In the genomic region with DNA sequence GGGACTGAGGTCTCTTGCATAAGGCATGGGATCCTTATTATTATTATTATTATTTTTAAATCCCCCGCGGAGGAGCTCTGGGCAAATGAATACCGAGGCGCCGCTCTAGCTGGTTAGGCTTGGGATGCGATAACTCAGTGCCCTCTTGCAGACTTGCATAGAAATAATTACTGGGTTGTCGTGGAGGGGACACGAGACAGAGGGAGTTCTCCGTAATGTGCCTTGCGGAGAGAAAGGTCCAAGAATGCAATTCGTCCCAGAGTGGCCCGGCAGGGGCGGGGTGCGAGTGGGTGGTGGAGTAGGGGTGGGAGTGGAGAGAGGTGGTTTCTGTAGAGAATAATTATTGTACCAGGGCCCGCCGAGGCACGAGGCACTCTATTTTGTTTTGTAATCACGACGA, we compare ENCODE assay signal across 15 cellular contexts. TPM values are rescaled to one million over a fixed set of nuclear protein-coding genes. Genes with fewer than 3 reads are reported as not detected.
DNase-seq lines count a peak whose midpoint lies in the region; ATAC-seq and TF ChIP-seq lines count a peak whose summit lies in the region.
"Had no signal": no experiment of that assay in that cellular context is flagged by ENCODE, and none has a peak within 500 bp of the region (broad histone marks: within the 10 kb centered on the region; RNA-seq: fewer than 3 reads in every experiment).

No MANE protein-coding gene starts in this region.

- H3K36me3 Mint-ChIP-seq in endodermal cell (ENCODE audit: low read depth) = no peaks in the 10 kb centered on the region
- H3K36me3 Mint-ChIP-seq in nephron (ENCODE audit: low read depth) = no peaks in the 10 kb centered on the region

- TF ChIP-seq CTCF in AG10803 (conservative IDR thresholded peaks at IDR 0.05; ENCODE audit: low read length) (no peak), GM13976 (IDR thresholded peaks at IDR 0.05; ENCODE audit: borderline replicate concordance, control extremely low read depth, extremely low read depth, insufficient read depth, missing control alignments) (no peak), endodermal cell (conservative IDR thresholded peaks at IDR 0.05) (no peak), nephron (IDR thresholded peaks at IDR 0.05; ENCODE audit: unreplicated experiment in 3 of 3) (no peak)

- WGBS in endodermal cell (ENCODE audit: insufficient coverage in 1 of 2, insufficient read length in 1 of 2), 2 experiments = 0 to 2% methylated on average over 3 to 19 of the region's 19 CpGs

- H3K4me3 ChIP-seq in AG10803 (ENCODE audit: low read length) (peak overlapping the region; percentile 74), endodermal cell (ENCODE audit: low read length) (no peak overlapping the region)
- H3K4me3 ChIP-seq: mucosa of descending colon had no signal

- peaks cover 100% of the 10 kb centered on the region for H3K27me3 ChIP-seq in endodermal cell (ENCODE audit: control insufficient read depth, insufficient read depth, low read length, poor library complexity, severe bottlenecking)

- H3K36me3 ChIP-seq in endodermal cell (ENCODE audit: control insufficient read depth, insufficient read depth, low read length) = no peaks in the 10 kb centered on the region

- H3K4me1 Mint-ChIP-seq in endodermal cell = peaks cover 26% of the 10 kb centered on the region
- H3K4me1 Mint-ChIP-seq in nephron = peaks cover 9% of the 10 kb centered on the region

- H3K9ac ChIP-seq in endodermal cell (ENCODE audit: extremely low read depth, low read length, poor library complexity, severe bottlenecking) = no peak overlapping the region

- in situ Hi-C loops in GM13976 (cut with MboI; ENCODE audit: low sequenced_read_pairs, unreplicated experiment) = loop anchor here (25.0 kb wide), 1 partner anchor 946 kb away; a partner anchor contains a TSS

- H3K9me3 ChIP-seq in endodermal cell (ENCODE audit: control insufficient read depth, low read length) = no peaks in the 10 kb centered on the region
- H3K9me3 ChIP-seq: mucosa of descending colon had no signal

- H3K27ac ChIP-seq in endodermal cell (ENCODE audit: low read depth, low read length) = no peak overlapping the region

- DNase-seq in AG10803 (ENCODE audit: low read depth) (no peak), GM13976 (ENCODE audit: low spot score) (peak; percentile 7), endodermal cell (peak; percentile 62), NCI-H1417 treated with DMSO at 0.1 percent for 48 hours (lab: John Stamatoyannopoulos, UW) (no peak), AML-193 (lab: John Stamatoyannopoulos, UW) (no peak)
- DNase-seq: activated CD4-positive, alpha-beta T cell treated with anti-CD3 and anti-CD28 coated beads, Interleukin-2, amount 50 U/mL, for 4 hours; erythroblast; mucosa of descending colon; NCI-H2029 treated with DMSO at 0.1 percent for 48 hours; NCI-H69; RPMI8226 had no signal

- no peak for ATAC-seq in GM21390 (IDR thresholded peaks at IDR 0.05; ENCODE audit: unreplicated experiment)
- ATAC-seq: mucosa of descending colon had no signal

- peaks cover 100% of the 10 kb centered on the region for H3K27me3 Mint-ChIP-seq in endodermal cell (ENCODE audit: insufficient read depth)
- peaks cover 100% of the 10 kb centered on the region for H3K27me3 Mint-ChIP-seq in nephron (ENCODE audit: low read depth)

- H3K27ac Mint-ChIP-seq in endodermal cell (no peak overlapping the region), nephron (no peak overlapping the region)

- H3K9me3 Mint-ChIP-seq in endodermal cell (no peaks in the 10 kb centered on the region), nephron (no peaks in the 10 kb centered on the region)

- H3K4me3 Mint-ChIP-seq in endodermal cell (peak overlapping the region; percentile 39), nephron (peak overlapping the region in 2 of 3 experiments; percentile 48 to 53)

- no peaks in the 10 kb centered on the region for H3K4me1 ChIP-seq in endodermal cell (ENCODE audit: control insufficient read depth, insufficient read depth, low read length)

RNA-seq across cellular contexts. Expression of a gene that starts 2.5 kb away (rescaled TPM):
- total RNA-seq in endodermal cell = not detected
- 0.14 TPM for polyA plus RNA-seq in endodermal cell (2013, experiment 1 of 2)
- polyA plus RNA-seq in endodermal cell (2013, experiment 2 of 2) = 0.17 TPM
- total RNA-seq: chondrocyte, mucosa of descending colon, posterior vena cava had no signal

Comparison
In these comparisons a context has a peak if more than half of its experiments do, and no peak if none do; other contexts are left out.
1. DNase-seq: peak in GM13976 (single experiment) and endodermal cell (single experiment); none in AG10803 (single experiment), NCI-H1417 treated with DMSO at 0.1 percent for 48 hours (single experiment) and AML-193 (0 of 2).